ENCODE assay signal across 2 cellular contexts in the genomic region with DNA sequence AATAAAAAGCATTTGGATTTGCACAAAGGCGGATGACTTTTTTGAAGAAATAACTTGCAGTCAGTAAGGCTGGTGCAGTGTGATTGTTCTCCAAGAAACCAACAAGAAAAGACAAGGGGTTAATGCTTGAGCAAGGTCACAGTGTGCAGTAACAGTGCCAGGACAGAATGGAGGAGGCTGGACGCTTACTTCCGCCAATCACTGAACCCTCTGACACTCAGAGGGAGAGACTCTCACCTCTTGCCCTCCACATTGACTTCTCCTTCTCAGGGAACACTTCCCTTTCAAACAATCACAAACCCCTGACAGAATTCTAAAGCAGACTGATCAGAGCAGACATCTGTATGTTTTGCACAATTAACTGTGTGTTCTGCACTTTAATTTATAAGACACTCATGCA.
TF ChIP-seq lines count a peak whose summit lies in the region.

No MANE protein-coding gene starts in this region.

TF ChIP-seq in IMR-90, 13 proteins besides CTCF, POLR2A, EP300 and RAD21:
- TF ChIP-seq MAFK (IDR thresholded peaks at IDR 0.05; ENCODE audit: low read depth, low read length) (no peak), CEBPB (IDR thresholded peaks at IDR 0.05; ENCODE audit: low read depth, low read length) (no peak), MAZ (IDR thresholded peaks at IDR 0.05; ENCODE audit: borderline replicate concordance, low read depth, low read length) (no peak), CHD1 (IDR thresholded peaks at IDR 0.05; ENCODE audit: low read depth, low read length) (no peak), SMC3 (IDR thresholded peaks at IDR 0.05; ENCODE audit: low read depth, low read length) (no peak), RCOR1 (IDR thresholded peaks at IDR 0.05; ENCODE audit: insufficient replicate concordance, low read length) (no peak), FOS (IDR thresholded peaks at IDR 0.05; ENCODE audit: low read depth, low read length) (no peak), BHLHE40 (IDR thresholded peaks at IDR 0.05; ENCODE audit: low read depth, low read length) (no peak), RFX5 (IDR thresholded peaks at IDR 0.05; ENCODE audit: low read depth, low read length) (no peak), NFE2L2 (IDR thresholded peaks at IDR 0.05; ENCODE audit: low read depth, low read length) (no peak), MXI1 (IDR thresholded peaks at IDR 0.05; ENCODE audit: borderline replicate concordance, low read depth, low read length) (no peak)
- TF ChIP-seq, protein P1, sequence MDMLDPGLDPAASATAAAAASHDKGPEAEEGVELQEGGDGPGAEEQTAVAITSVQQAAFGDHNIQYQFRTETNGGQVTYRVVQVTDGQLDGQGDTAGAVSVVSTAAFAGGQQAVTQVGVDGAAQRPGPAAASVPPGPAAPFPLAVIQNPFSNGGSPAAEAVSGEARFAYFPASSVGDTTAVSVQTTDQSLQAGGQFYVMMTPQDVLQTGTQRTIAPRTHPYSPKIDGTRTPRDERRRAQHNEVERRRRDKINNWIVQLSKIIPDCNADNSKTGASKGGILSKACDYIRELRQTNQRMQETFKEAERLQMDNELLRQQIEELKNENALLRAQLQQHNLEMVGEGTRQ (IDR thresholded peaks at IDR 0.05; ENCODE audit: low read depth, low read length): no peak
- TF ChIP-seq, protein P2, sequence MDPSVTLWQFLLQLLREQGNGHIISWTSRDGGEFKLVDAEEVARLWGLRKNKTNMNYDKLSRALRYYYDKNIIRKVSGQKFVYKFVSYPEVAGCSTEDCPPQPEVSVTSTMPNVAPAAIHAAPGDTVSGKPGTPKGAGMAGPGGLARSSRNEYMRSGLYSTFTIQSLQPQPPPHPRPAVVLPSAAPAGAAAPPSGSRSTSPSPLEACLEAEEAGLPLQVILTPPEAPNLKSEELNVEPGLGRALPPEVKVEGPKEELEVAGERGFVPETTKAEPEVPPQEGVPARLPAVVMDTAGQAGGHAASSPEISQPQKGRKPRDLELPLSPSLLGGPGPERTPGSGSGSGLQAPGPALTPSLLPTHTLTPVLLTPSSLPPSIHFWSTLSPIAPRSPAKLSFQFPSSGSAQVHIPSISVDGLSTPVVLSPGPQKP (IDR thresholded peaks at IDR 0.05; ENCODE audit: borderline replicate concordance, low read depth, low read length): no peak

TF ChIP-seq in SK-N-SH, 30 proteins besides CTCF, POLR2A, EP300 and RAD21:
- TF ChIP-seq TEAD4 (IDR thresholded peaks at IDR 0.05; ENCODE audit: borderline replicate concordance, insufficient read depth): no peak
- TF ChIP-seq NFIC (IDR thresholded peaks at IDR 0.05; ENCODE audit: borderline replicate concordance): no peak
- no peak for TF ChIP-seq FOSL2 (IDR thresholded peaks at IDR 0.05; ENCODE audit: borderline replicate concordance, low read depth)
- TF ChIP-seq, protein P3, sequence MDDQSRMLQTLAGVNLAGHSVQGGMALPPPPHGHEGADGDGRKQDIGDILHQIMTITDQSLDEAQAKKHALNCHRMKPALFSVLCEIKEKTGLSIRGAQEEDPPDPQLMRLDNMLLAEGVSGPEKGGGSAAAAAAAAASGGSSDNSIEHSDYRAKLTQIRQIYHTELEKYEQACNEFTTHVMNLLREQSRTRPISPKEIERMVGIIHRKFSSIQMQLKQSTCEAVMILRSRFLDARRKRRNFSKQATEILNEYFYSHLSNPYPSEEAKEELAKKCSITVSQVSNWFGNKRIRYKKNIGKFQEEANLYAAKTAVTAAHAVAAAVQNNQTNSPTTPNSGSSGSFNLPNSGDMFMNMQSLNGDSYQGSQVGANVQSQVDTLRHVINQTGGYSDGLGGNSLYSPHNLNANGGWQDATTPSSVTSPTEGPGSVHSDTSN (IDR thresholded peaks at IDR 0.05): no peak
- no peak for TF ChIP-seq RFX5 (IDR thresholded peaks at IDR 0.05; ENCODE audit: low read length)
- TF ChIP-seq SIN3A (IDR thresholded peaks at IDR 0.05; ENCODE audit: borderline replicate concordance, low read depth, low read length): no peak
- TF ChIP-seq GATA2 (CRISPR knock-in tag; IDR thresholded peaks at IDR 0.05): no peak
- no peak for TF ChIP-seq ELF1 (IDR thresholded peaks at IDR 0.05)
- TF ChIP-seq MEF2A (IDR thresholded peaks at IDR 0.05; ENCODE audit: borderline replicate concordance, low read depth): no peak
- TF ChIP-seq YY1 (IDR thresholded peaks at IDR 0.05; ENCODE audit: low read depth): no peak
- TF ChIP-seq, protein P4, sequence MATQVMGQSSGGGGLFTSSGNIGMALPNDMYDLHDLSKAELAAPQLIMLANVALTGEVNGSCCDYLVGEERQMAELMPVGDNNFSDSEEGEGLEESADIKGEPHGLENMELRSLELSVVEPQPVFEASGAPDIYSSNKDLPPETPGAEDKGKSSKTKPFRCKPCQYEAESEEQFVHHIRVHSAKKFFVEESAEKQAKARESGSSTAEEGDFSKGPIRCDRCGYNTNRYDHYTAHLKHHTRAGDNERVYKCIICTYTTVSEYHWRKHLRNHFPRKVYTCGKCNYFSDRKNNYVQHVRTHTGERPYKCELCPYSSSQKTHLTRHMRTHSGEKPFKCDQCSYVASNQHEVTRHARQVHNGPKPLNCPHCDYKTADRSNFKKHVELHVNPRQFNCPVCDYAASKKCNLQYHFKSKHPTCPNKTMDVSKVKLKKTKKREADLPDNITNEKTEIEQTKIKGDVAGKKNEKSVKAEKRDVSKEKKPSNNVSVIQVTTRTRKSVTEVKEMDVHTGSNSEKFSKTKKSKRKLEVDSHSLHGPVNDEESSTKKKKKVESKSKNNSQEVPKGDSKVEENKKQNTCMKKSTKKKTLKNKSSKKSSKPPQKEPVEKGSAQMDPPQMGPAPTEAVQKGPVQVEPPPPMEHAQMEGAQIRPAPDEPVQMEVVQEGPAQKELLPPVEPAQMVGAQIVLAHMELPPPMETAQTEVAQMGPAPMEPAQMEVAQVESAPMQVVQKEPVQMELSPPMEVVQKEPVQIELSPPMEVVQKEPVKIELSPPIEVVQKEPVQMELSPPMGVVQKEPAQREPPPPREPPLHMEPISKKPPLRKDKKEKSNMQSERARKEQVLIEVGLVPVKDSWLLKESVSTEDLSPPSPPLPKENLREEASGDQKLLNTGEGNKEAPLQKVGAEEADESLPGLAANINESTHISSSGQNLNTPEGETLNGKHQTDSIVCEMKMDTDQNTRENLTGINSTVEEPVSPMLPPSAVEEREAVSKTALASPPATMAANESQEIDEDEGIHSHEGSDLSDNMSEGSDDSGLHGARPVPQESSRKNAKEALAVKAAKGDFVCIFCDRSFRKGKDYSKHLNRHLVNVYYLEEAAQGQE (IDR thresholded peaks at IDR 0.05; ENCODE audit: low read depth, low read length): no peak
- TF ChIP-seq, protein P5, sequence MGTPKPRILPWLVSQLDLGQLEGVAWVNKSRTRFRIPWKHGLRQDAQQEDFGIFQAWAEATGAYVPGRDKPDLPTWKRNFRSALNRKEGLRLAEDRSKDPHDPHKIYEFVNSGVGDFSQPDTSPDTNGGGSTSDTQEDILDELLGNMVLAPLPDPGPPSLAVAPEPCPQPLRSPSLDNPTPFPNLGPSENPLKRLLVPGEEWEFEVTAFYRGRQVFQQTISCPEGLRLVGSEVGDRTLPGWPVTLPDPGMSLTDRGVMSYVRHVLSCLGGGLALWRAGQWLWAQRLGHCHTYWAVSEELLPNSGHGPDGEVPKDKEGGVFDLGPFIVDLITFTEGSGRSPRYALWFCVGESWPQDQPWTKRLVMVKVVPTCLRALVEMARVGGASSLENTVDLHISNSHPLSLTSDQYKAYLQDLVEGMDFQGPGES (IDR thresholded peaks at IDR 0.05; ENCODE audit: low read depth, low read length): no peak
- no peak for TF ChIP-seq JUND (IDR thresholded peaks at IDR 0.05)
- TF ChIP-seq, protein P6, sequence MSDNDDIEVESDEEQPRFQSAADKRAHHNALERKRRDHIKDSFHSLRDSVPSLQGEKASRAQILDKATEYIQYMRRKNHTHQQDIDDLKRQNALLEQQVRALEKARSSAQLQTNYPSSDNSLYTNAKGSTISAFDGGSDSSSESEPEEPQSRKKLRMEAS (IDR thresholded peaks at IDR 0.05; ENCODE audit: low read depth): no peak
- TF ChIP-seq MXI1 (IDR thresholded peaks at IDR 0.05; ENCODE audit: low read depth, low read length): no peak
- TF ChIP-seq, protein P7, sequence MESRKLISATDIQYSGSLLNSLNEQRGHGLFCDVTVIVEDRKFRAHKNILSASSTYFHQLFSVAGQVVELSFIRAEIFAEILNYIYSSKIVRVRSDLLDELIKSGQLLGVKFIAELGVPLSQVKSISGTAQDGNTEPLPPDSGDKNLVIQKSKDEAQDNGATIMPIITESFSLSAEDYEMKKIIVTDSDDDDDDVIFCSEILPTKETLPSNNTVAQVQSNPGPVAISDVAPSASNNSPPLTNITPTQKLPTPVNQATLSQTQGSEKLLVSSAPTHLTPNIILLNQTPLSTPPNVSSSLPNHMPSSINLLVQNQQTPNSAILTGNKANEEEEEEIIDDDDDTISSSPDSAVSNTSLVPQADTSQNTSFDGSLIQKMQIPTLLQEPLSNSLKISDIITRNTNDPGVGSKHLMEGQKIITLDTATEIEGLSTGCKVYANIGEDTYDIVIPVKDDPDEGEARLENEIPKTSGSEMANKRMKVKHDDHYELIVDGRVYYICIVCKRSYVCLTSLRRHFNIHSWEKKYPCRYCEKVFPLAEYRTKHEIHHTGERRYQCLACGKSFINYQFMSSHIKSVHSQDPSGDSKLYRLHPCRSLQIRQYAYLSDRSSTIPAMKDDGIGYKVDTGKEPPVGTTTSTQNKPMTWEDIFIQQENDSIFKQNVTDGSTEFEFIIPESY (IDR thresholded peaks at IDR 0.05; ENCODE audit: borderline replicate concordance, low read depth): no peak
- no peak for TF ChIP-seq EZH2phosphoT487 (IDR thresholded peaks at IDR 0.05; ENCODE audit: borderline replicate concordance, low read depth)
TF ChIP-seq in SK-N-SH: peak in this region for 0.
